15 cellular contexts compared by ENCODE assay signal in the genomic region with DNA sequence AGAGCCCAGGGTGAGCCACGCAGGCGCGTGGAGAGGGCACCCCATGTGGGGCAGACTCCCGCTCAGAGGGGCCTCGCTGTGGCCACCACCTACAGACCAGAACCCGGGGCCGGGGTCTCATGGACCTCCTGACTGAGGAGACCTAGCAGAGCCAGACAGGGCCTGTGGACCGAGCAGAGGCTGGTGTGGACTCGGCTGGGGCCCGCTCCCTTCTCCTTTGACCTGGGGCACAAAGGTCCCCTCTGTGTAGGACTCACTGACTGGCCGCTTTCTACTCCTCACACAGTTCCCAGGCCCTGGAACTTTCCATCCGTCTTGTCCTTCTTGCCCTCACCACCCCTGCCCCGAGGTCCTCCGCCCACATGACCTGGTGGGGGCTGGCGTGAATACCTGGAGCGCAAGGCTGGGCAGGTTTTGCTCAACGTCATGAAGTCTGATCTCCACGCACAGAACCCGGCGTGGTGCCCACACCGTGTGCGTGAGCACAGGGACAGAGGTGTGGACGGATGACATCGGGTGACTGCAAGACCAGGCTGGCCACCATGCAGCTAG.
"Had no signal": no experiment of that assay in that cellular context is flagged by ENCODE, and none has a peak within 500 bp of the region (broad histone marks: within the 10 kb centered on the region; RNA-seq: fewer than 3 reads in every experiment).

No MANE protein-coding gene starts in this region.

- H3K36me3 ChIP-seq: heart right ventricle, transverse colon had no signal

- ATAC-seq: activated T-cell treated with anti-CD3 and anti-CD28 coated beads, Interleukin-2, amount 50 U/mL, for 72 hours; effector memory CD8-positive, alpha-beta T cell; left lobe of liver; stimulated activated naive CD8-positive, alpha-beta T cell treated with anti-CD3 and anti-CD28 coated beads, Interleukin-15, Interleukin-2, amounts not matched to agents 100 U/mL and 50 U/mL, for 24 hours had no signal

- H3K4me3 Mint-ChIP-seq: activated CD4-positive, alpha-beta T cell treated with anti-CD3 and anti-CD28 coated beads, Interleukin-2, amount 10 ng/mL, durations not matched to agents 7 days and 5 days; activated naive CD8-positive, alpha-beta T cell treated with anti-CD3 and anti-CD28 coated beads for 36 hours; activated T-cell treated with anti-CD3 and anti-CD28 coated beads, Interleukin-2, amount 50 U/mL, for 72 hours; dendritic cell treated with granulocyte-macrophage colony-stimulating factor and Interleukin-4, amounts not matched to agents 40 ng/mL and 50 ng/mL, for 4 days; effector memory CD8-positive, alpha-beta T cell; T-helper 2 cell treated with Interferon-gamma antibody and Interleukin-4, amounts not matched to agents 5 μg/mL and 100 μg/mL, for 36 hours had no signal

- H3K36me3 Mint-ChIP-seq: activated naive CD8-positive, alpha-beta T cell treated with anti-CD3 and anti-CD28 coated beads for 36 hours had no signal

- H3K4me1 Mint-ChIP-seq: activated naive CD8-positive, alpha-beta T cell treated with anti-CD3 and anti-CD28 coated beads for 36 hours had no signal

- H3K9me3 Mint-ChIP-seq: activated CD4-positive, alpha-beta T cell treated with anti-CD3 and anti-CD28 coated beads, Interleukin-2, amount 10 ng/mL, durations not matched to agents 7 days and 5 days; dendritic cell treated with granulocyte-macrophage colony-stimulating factor and Interleukin-4, amounts not matched to agents 40 ng/mL and 50 ng/mL, for 4 days; T-helper 2 cell treated with Interferon-gamma antibody and Interleukin-4, amounts not matched to agents 5 μg/mL and 100 μg/mL, for 36 hours had no signal

- H3K27ac ChIP-seq: epithelial cell of prostate, heart right ventricle, transverse colon had no signal

- H3K4me1 ChIP-seq: heart right ventricle had no signal

- H3K27ac Mint-ChIP-seq: activated CD4-positive, alpha-beta T cell treated with anti-CD3 and anti-CD28 coated beads, Interleukin-2, amount 10 ng/mL, durations not matched to agents 7 days and 5 days; activated naive CD8-positive, alpha-beta T cell treated with anti-CD3 and anti-CD28 coated beads for 36 hours; activated T-cell treated with anti-CD3 and anti-CD28 coated beads, Interleukin-2, amount 50 U/mL, for 72 hours; dendritic cell treated with granulocyte-macrophage colony-stimulating factor and Interleukin-4, amounts not matched to agents 40 ng/mL and 50 ng/mL, for 4 days; effector memory CD8-positive, alpha-beta T cell; T-helper 2 cell treated with Interferon-gamma antibody and Interleukin-4, amounts not matched to agents 5 μg/mL and 100 μg/mL, for 36 hours had no signal

- H3K9me3 ChIP-seq: heart right ventricle, transverse colon had no signal

- DNase-seq: activated CD4-positive, alpha-beta T cell treated with anti-CD3 and anti-CD28 coated beads, Interleukin-2, amount 10 ng/mL, durations not matched to agents 7 days and 5 days; activated CD8-positive, alpha-beta memory T cell treated with anti-CD3 and anti-CD28 coated beads, Interleukin-2, amount 50 U/mL, for 48 hours; activated naive CD8-positive, alpha-beta T cell treated with anti-CD3 and anti-CD28 coated beads for 36 hours; activated T-cell treated with anti-CD3 and anti-CD28 coated beads, Interleukin-2, amount 50 U/mL, for 72 hours; cerebellar nuclear complex; effector memory CD8-positive, alpha-beta T cell; mesenchymal stem cell; stimulated activated CD4-positive, alpha-beta T cell treated with anti-CD3 and anti-CD28 coated beads, Interleukin-4, amount 100 ng/mL, for 24 hours; stimulated activated naive CD8-positive, alpha-beta T cell treated with anti-CD3 and anti-CD28 coated beads, Interleukin-15, Interleukin-2, amounts not matched to agents 100 U/mL and 50 U/mL, for 24 hours; transverse colon had no signal

- H3K4me3 ChIP-seq: heart right ventricle, transverse colon had no signal

- H3K27me3 Mint-ChIP-seq: activated CD4-positive, alpha-beta T cell treated with anti-CD3 and anti-CD28 coated beads, Interleukin-2, amount 10 ng/mL, durations not matched to agents 7 days and 5 days had no signal
